9 cellular contexts compared by ENCODE assay signal in the genomic region with DNA sequence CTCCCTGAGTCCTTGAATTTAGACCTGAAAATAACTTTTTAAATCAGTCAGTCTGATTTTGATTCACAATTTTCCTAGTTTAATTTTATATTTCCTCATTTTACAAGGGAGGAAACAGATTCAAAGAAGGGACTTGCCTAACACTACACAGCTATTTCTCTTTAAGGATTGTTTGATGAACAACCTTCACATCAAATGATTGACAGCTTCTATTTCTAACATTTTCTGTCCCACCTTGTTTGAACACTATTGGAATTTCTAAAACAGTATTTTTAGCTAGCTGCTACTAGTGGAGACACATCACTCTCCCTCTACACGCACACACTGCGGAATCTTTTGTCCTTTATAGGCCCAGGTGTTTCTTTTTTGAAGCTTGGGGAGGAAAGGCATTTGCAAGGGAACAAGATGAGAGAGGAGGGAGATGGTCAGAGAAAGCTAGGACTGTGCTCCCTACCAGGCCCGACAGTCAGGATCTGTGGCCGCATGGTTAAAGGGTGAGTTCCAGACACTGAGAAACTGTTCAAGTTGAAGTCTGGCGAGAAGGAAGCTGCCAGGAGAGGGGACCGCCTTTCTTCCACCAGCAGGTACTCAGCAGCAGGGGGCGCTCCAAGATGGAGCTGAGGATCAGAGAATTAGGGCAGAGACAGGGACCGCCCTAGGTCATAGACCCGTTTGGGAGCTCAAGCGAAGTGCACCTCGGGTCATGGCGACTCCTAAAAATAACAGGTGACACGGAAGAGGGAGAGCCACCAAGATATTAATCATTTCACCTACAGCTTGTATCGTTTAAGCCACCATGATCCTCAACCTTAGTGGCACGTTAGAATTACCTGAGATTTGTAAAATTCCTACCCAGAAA. TPM values are rescaled to one million over a fixed set of nuclear protein-coding genes. Genes with fewer than 3 reads are reported as not detected.
A peak's percentile ranks its signal among the peaks of the same experiment; 100 is the strongest.
DNase-seq lines count a peak whose midpoint lies in the region; ATAC-seq and TF ChIP-seq lines count a peak whose summit lies in the region.
"Had no signal": no experiment of that assay in that cellular context is flagged by ENCODE, and none has a peak within 500 bp of the region (broad histone marks: within the 10 kb centered on the region; RNA-seq: fewer than 3 reads in every experiment).

No MANE protein-coding gene starts in this region.

- H3K27ac Mint-ChIP-seq in activated naive CD8-positive, alpha-beta T cell treated with anti-CD3 and anti-CD28 coated beads for 36 hours, result peak overlapping the region; percentile 99

- peaks cover 1% of the 10 kb centered on the region for H3K9me3 Mint-ChIP-seq in activated naive CD8-positive, alpha-beta T cell treated with anti-CD3 and anti-CD28 coated beads for 36 hours

- no peaks in the 10 kb centered on the region for H3K4me1 ChIP-seq in BE2C

- peak; percentile 74 for DNase-seq in BE2C
- peak; percentile 57 for DNase-seq in SKM-1 (lab: John Stamatoyannopoulos, UW; ENCODE audit: unreplicated experiment)
- DNase-seq in activated naive CD8-positive, alpha-beta T cell treated with anti-CD3 and anti-CD28 coated beads for 36 hours, result peak; percentile 82
- no peak for DNase-seq in kidney epithelial cell (ENCODE audit: low read depth)
- DNase-seq in stimulated activated CD8-positive, alpha-beta memory T cell treated with anti-CD3 and anti-CD28 coated beads, Interleukin-2, amount 100 ng/mL, for 48 hours (ENCODE audit: low read depth in 2 of 2), result peak; percentile 77 to 80
- no peak for DNase-seq in NCI-H1105 treated with DMSO at 0.1 percent for 48 hours (lab: John Stamatoyannopoulos, UW)

- peak overlapping the region; percentile 50 for H3K4me3 Mint-ChIP-seq in activated naive CD8-positive, alpha-beta T cell treated with anti-CD3 and anti-CD28 coated beads for 36 hours

- peaks cover 59% of the 10 kb centered on the region for H3K4me1 Mint-ChIP-seq in activated naive CD8-positive, alpha-beta T cell treated with anti-CD3 and anti-CD28 coated beads for 36 hours

- H3K9me3 ChIP-seq in BE2C, result no peaks in the 10 kb centered on the region
- H3K9me3 ChIP-seq: thoracic aorta had no signal

- peaks cover 9% of the 10 kb centered on the region for H3K36me3 Mint-ChIP-seq in activated naive CD8-positive, alpha-beta T cell treated with anti-CD3 and anti-CD28 coated beads for 36 hours

- H3K27me3 ChIP-seq in BE2C (no peaks in the 10 kb centered on the region), kidney epithelial cell (ENCODE audit: control insufficient read depth, insufficient read depth, low read length) (no peaks in the 10 kb centered on the region)

- peak; percentile 82 for TF ChIP-seq CTCF in BE2C (IDR thresholded peaks at IDR 0.05; ENCODE audit: low read depth, low read length)
- TF ChIP-seq CTCF in kidney epithelial cell (IDR thresholded peaks at IDR 0.05; ENCODE audit: insufficient read depth, low read length, poor library complexity, severe bottlenecking), result peak; percentile 34

- no peaks in the 10 kb centered on the region for H3K27me3 Mint-ChIP-seq in activated naive CD8-positive, alpha-beta T cell treated with anti-CD3 and anti-CD28 coated beads for 36 hours

- no peaks in the 10 kb centered on the region for H3K36me3 ChIP-seq in BE2C
- no peaks in the 10 kb centered on the region for H3K36me3 ChIP-seq in kidney epithelial cell (ENCODE audit: control insufficient read depth, insufficient read depth, low read length)
- H3K36me3 ChIP-seq: thoracic aorta had no signal

- ATAC-seq in GM19324 (IDR thresholded peaks at IDR 0.05; ENCODE audit: low FRiP score, unreplicated experiment) (peak; percentile 61), HG03439 (IDR thresholded peaks at IDR 0.05; ENCODE audit: unreplicated experiment) (peak; percentile 81)

- H3K4me3 ChIP-seq in BE2C (ENCODE audit: low read depth, low read length) (0 out of 2 replicates have a peak overlapping the region, but pooled peaks have one; percentile 8), kidney epithelial cell (ENCODE audit: low read depth, low read length) (no peak overlapping the region)
- H3K4me3 ChIP-seq: thoracic aorta had no signal

RNA-seq across cellular contexts. Expression of gene DNAJC12, which starts 49.7 kb away (rescaled TPM):
- 33.6 TPM for polyA plus RNA-seq in BE2C (2012; ENCODE audit: insufficient read depth, insufficient read length, low read depth)
- 10 to 100 TPM; 46.7 to 47.1 TPM for total RNA-seq in activated naive CD8-positive, alpha-beta T cell treated with anti-CD3 and anti-CD28 coated beads for 36 hours
- 3.0 and 3.1 TPM in 2 replicates for total RNA-seq in kidney epithelial cell

Comparison
In these comparisons a context has a peak if more than half of its experiments do, and no peak if none do; other contexts are left out.
1. DNase-seq: peak in BE2C (single experiment), SKM-1 (single experiment), activated naive CD8-positive, alpha-beta T cell treated with anti-CD3 and anti-CD28 coated beads for 36 hours (single experiment) and stimulated activated CD8-positive, alpha-beta memory T cell treated with anti-CD3 and anti-CD28 coated beads, Interleukin-2, amount 100 ng/mL, for 48 hours (2 of 2); none in kidney epithelial cell (single experiment) and NCI-H1105 treated with DMSO at 0.1 percent for 48 hours (single experiment).
2. RNA of gene DNAJC12, which starts 49.7 kb away (total RNA-seq): 46.7 to 47.1 TPM in activated naive CD8-positive, alpha-beta T cell treated with anti-CD3 and anti-CD28 coated beads for 36 hours; 3.0 to 3.1 TPM in kidney epithelial cell; every median in the first group is over 10 times any median in the second.